8 cellular contexts compared by ENCODE assay signal in the genomic region with DNA sequence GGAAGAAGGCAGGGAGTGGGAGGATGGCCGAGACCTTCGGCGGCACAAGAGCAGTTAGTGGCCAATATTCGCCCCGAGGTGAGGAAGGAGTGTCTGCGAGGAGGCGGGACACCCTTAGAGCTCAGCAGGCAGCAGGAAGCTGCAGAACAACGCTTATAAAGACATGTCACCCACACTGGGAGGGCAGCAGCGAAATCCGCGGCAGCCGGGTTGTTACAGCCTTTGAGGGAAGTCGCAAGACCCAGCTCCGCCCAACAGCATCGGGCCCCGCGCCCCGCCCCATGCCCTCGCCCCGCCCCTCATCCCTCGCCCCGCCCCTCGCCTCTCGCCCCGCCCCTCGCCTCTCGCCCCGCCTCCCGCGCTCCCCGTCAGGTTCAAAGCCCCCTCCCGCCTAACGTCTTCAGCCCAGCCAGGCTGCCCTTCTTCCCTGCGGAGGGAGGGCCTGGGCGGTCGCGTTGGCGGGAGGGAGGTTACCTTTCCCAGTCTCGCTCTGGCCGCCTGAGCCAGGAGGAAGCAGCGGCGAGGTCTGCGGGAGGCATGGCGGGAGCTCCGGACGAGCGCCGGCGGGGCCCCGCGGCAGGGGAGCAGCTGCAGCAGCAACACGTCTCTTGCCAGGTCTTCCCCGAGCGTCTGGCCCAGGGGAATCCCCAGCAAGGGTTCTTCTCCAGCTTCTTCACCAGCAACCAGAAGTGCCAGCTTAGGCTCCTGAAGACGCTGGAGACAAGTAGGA. TPM values are rescaled to one million over a fixed set of nuclear protein-coding genes. Genes with fewer than 3 reads are reported as not detected.
DNase-seq lines count a peak whose midpoint lies in the region; ATAC-seq and TF ChIP-seq lines count a peak whose summit lies in the region.

A gene with protein sequence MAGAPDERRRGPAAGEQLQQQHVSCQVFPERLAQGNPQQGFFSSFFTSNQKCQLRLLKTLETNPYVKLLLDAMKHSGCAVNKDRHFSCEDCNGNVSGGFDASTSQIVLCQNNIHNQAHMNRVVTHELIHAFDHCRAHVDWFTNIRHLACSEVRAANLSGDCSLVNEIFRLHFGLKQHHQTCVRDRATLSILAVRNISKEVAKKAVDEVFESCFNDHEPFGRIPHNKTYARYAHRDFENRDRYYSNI (plus strand): TSS at position 403 of the 730 bp plus-strand sequence. CDS start 135 bp downstream, at position 538.

- no peaks in the 10 kb centered on the region for H3K9me3 ChIP-seq in OCI-LY3 (ENCODE audit: insufficient read depth, low read length)
- no peaks in the 10 kb centered on the region for H3K9me3 ChIP-seq in mononuclear cell (ENCODE audit: low read depth, low read length)

- TF ChIP-seq CTCF in OCI-LY3 (IDR thresholded peaks at IDR 0.05; ENCODE audit: low read depth, low read length): no peak

- H3K4me3 ChIP-seq in OCI-LY3 (ENCODE audit: low read length) (peak within 1 kb of the TSS; percentile 89), mononuclear cell (ENCODE audit: low read length) (peak within 1 kb of the TSS; percentile 76)

- peak; percentile 91 for ATAC-seq in GM21528 (IDR thresholded peaks at IDR 0.05; ENCODE audit: low FRiP score, unreplicated experiment)

- peaks cover 14% of the 10 kb centered on the region for H3K4me1 ChIP-seq in OCI-LY3 (ENCODE audit: low read length)
- peaks cover 47% of the 10 kb centered on the region for H3K4me1 ChIP-seq in mononuclear cell (ENCODE audit: insufficient read depth, low read length)

- H3K27me3 ChIP-seq in OCI-LY3 (ENCODE audit: low read depth, low read length) (no peaks in the 10 kb centered on the region), mononuclear cell (ENCODE audit: insufficient read depth, low read length) (no peaks in the 10 kb centered on the region)

- H3K9ac ChIP-seq in OCI-LY3 (ENCODE audit: low read length): peak within 1 kb of the TSS; percentile 83

- H3K36me3 ChIP-seq in OCI-LY3 (replicated peaks; ENCODE audit: low read depth, low read length): no peaks in the 10 kb centered on the region

- H3K4me2 ChIP-seq in OCI-LY3 (ENCODE audit: low read length): peak within 1 kb of the TSS; percentile 95

- DNase-seq in DMS 273 (lab: John Stamatoyannopoulos, UW; ENCODE audit: unreplicated experiment): peak; percentile 94
- DNase-seq in HuH-7.5 (ENCODE audit: low spot score): peak; percentile 82
- DNase-seq in activated T-cell treated with anti-CD3 and anti-CD28 coated beads for 1 hour (ENCODE audit: low read depth): peak; percentile 84
- peak; percentile 82 for DNase-seq in epidermal melanocyte (ENCODE audit: insufficient read length, low spot score)
- peak; percentile 74 to 77 for DNase-seq in stimulated activated CD8-positive, alpha-beta memory T cell treated with anti-CD3 and anti-CD28 coated beads, Interleukin-2, amount 100 ng/mL, for 48 hours (ENCODE audit: low read depth in 2 of 2)

- H3K79me2 ChIP-seq in OCI-LY3 (ENCODE audit: low read length): peaks cover 7% of the 10 kb centered on the region

- H2AFZ ChIP-seq in OCI-LY3 (ENCODE audit: low read depth, low read length): peak within 1 kb of the TSS; percentile 66

- H4K20me1 ChIP-seq in OCI-LY3 (ENCODE audit: insufficient read depth, low read length): no peaks in the 10 kb centered on the region; the same call in 1 of the 2 replicates

- H3K27ac ChIP-seq in OCI-LY3 (ENCODE audit: low read length): peak within 1 kb of the TSS; percentile 64

RNA-seq across cellular contexts. Expression of the gene that starts here (rescaled TPM):
- 10.4 TPM for total RNA-seq in mononuclear cell

Comparison
In these comparisons a context has a peak if more than half of its experiments do, and no peak if none do; other contexts are left out.
1. Peak in every context shown above with its lines: DNase-seq, ATAC-seq, H3K4me3 ChIP-seq and H3K27ac ChIP-seq.